In the genomic region with DNA sequence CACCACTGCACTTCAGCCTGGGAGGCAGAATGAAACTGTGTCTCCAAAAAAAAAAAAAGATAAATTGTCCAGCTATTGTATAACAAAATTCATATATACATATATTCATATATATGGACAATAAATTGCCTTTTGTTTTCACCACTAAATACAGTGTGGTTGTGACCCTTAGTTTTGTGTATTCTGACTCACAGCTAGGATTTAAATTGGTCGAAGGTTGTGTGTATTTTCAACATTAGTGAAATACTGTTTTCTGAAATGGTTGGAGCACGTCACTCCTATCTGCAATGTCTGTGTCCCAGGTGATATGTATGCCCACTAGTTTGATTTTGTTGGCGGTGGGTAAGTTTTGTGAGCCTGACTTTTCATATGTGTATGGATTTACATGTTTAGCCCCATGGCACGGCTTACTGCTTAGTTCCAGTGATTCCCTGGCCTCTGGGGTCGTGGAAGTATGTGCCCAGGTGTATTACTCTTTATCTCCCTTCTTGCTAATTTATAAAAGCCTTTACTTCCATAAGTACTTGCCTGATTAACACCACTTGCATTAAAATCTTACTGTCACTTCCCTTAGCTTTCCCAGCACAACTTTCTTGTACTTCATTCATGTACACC, we compare ENCODE assay signal across 1 cellular context.
TF ChIP-seq lines count a peak whose summit lies in the region.

No MANE protein-coding gene starts in this region.

TF ChIP-seq in HepG2, 621 proteins besides CTCF, POLR2A, EP300 and RAD21 (continued from another document and continues in another):
- no peak for TF ChIP-seq PRMT3 (CRISPR knock-in tag; IDR thresholded peaks at IDR 0.05; ENCODE audit: borderline replicate concordance, low read depth)
- no peak; the same call in 1 of the 2 replicates for TF ChIP-seq ARID2 (CRISPR knock-in tag; IDR thresholded peaks at IDR 0.05; ENCODE audit: borderline replicate concordance)
- peak; percentile 57; the same call in 1 of the 2 replicates for TF ChIP-seq HMG20A (CRISPR knock-in tag; IDR thresholded peaks at IDR 0.05; ENCODE audit: borderline replicate concordance)
- TF ChIP-seq ZBTB7B (CRISPR knock-in tag; IDR thresholded peaks at IDR 0.05) = no peak
- TF ChIP-seq GTF2F1 (IDR thresholded peaks at IDR 0.05; ENCODE audit: low read length) = no peak
- TF ChIP-seq GLI4 (CRISPR knock-in tag; IDR thresholded peaks at IDR 0.05; ENCODE audit: borderline replicate concordance) = no peak
- no peak for TF ChIP-seq PAF1 (CRISPR knock-in tag; IDR thresholded peaks at IDR 0.05)
- no peak for TF ChIP-seq HDAC2 (CRISPR knock-in tag; IDR thresholded peaks at IDR 0.05)
- TF ChIP-seq ZEB1 (IDR thresholded peaks at IDR 0.05; ENCODE audit: insufficient replicate concordance, low read depth) = no peak
- no peak for TF ChIP-seq ZNF687 (CRISPR knock-in tag; IDR thresholded peaks at IDR 0.05)
- TF ChIP-seq KAT2B (IDR thresholded peaks at IDR 0.05; ENCODE audit: borderline replicate concordance, low read depth, low read length) = no peak
- TF ChIP-seq, protein P1, sequence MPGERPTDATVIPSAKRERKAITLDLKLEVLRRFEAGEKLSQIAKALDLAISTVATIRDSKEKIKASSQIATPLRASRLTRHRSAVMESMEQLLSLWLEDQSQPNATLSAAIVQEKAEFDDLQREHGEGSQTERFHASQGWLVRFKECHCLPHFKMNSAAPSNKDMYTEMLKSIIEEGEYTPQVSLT (CRISPR knock-in tag; IDR thresholded peaks at IDR 0.05; ENCODE audit: borderline replicate concordance, low read depth) = no peak
- no peak for TF ChIP-seq CSRNP2 (CRISPR knock-in tag; conservative IDR thresholded peaks at IDR 0.05; ENCODE audit: low read depth)
- no peak for TF ChIP-seq NFE2L2 (IDR thresholded peaks at IDR 0.05; ENCODE audit: low read length)
- TF ChIP-seq ZNF605 (CRISPR knock-in tag; IDR thresholded peaks at IDR 0.05) = no peak
- no peak for TF ChIP-seq ZNF331 (CRISPR knock-in tag; IDR thresholded peaks at IDR 0.05)
- TF ChIP-seq ZNF543 (CRISPR knock-in tag; IDR thresholded peaks at IDR 0.05) = no peak
- TF ChIP-seq, protein P2, sequence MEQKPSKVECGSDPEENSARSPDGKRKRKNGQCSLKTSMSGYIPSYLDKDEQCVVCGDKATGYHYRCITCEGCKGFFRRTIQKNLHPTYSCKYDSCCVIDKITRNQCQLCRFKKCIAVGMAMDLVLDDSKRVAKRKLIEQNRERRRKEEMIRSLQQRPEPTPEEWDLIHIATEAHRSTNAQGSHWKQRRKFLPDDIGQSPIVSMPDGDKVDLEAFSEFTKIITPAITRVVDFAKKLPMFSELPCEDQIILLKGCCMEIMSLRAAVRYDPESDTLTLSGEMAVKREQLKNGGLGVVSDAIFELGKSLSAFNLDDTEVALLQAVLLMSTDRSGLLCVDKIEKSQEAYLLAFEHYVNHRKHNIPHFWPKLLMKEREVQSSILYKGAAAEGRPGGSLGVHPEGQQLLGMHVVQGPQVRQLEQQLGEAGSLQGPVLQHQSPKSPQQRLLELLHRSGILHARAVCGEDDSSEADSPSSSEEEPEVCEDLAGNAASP (CRISPR knock-in tag; IDR thresholded peaks at IDR 0.05; ENCODE audit: borderline replicate concordance) = peak; percentile 56; the same call in 1 of the 2 replicates
- no peak for TF ChIP-seq ZNF570 (CRISPR knock-in tag; IDR thresholded peaks at IDR 0.05; ENCODE audit: borderline replicate concordance)
- TF ChIP-seq SIN3A (IDR thresholded peaks at IDR 0.05; ENCODE audit: borderline replicate concordance, low read depth, low read length) = no peak
- no peak for TF ChIP-seq ISX (CRISPR knock-in tag; conservative IDR thresholded peaks at IDR 0.05)
- no peak for TF ChIP-seq KDM5B (CRISPR knock-in tag; IDR thresholded peaks at IDR 0.05; ENCODE audit: borderline replicate concordance)
- no peak for TF ChIP-seq SKIL (CRISPR knock-in tag; IDR thresholded peaks at IDR 0.05; ENCODE audit: borderline replicate concordance)
- TF ChIP-seq CENPX (CRISPR knock-in tag; IDR thresholded peaks at IDR 0.05) = no peak
- no peak for TF ChIP-seq SUZ12 (IDR thresholded peaks at IDR 0.05; ENCODE audit: low read depth, low read length)
- no peak for TF ChIP-seq ZNF639 (CRISPR knock-in tag; conservative IDR thresholded peaks at IDR 0.05)
- TF ChIP-seq ZNF253 (CRISPR knock-in tag; IDR thresholded peaks at IDR 0.05; ENCODE audit: borderline replicate concordance) = no peak
- TF ChIP-seq, protein P3, sequence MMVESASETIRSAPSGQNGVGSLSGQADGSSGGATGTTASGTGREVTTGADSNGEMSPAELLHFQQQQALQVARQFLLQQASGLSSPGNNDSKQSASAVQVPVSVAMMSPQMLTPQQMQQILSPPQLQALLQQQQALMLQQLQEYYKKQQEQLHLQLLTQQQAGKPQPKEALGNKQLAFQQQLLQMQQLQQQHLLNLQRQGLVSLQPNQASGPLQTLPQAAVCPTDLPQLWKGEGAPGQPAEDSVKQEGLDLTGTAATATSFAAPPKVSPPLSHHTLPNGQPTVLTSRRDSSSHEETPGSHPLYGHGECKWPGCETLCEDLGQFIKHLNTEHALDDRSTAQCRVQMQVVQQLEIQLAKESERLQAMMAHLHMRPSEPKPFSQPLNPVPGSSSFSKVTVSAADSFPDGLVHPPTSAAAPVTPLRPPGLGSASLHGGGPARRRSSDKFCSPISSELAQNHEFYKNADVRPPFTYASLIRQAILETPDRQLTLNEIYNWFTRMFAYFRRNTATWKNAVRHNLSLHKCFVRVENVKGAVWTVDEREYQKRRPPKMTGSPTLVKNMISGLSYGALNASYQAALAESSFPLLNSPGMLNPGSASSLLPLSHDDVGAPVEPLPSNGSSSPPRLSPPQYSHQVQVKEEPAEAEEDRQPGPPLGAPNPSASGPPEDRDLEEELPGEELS (CRISPR knock-in tag; IDR thresholded peaks at IDR 0.05) = peak; percentile 37; the same call in 1 of the 2 replicates
- TF ChIP-seq ZNF770 (CRISPR knock-in tag; IDR thresholded peaks at IDR 0.05) = no peak
- no peak for TF ChIP-seq PHF5A (CRISPR knock-in tag; IDR thresholded peaks at IDR 0.05; ENCODE audit: low read depth, unreplicated experiment)
- no peak for TF ChIP-seq FIP1L1 (IDR thresholded peaks at IDR 0.05; ENCODE audit: borderline replicate concordance, insufficient read depth, low read depth, low read length)
- TF ChIP-seq PHB2 (IDR thresholded peaks at IDR 0.05; ENCODE audit: partially characterized antibody) = no peak
- TF ChIP-seq SAFB2 (CRISPR knock-in tag; IDR thresholded peaks at IDR 0.05; ENCODE audit: borderline replicate concordance, low read depth) = no peak
- TF ChIP-seq SSRP1 (CRISPR knock-in tag; IDR thresholded peaks at IDR 0.05) = no peak
- TF ChIP-seq NR2F2 (IDR thresholded peaks at IDR 0.05; ENCODE audit: borderline replicate concordance, low read depth) = 0 out of 2 replicates have a peak, but pooled peaks have one; percentile 27
- TF ChIP-seq ARID3A (IDR thresholded peaks at IDR 0.05; ENCODE audit: low read depth, low read length) = peak; percentile 70; the same call in 1 of the 2 replicates
- no peak for TF ChIP-seq SNRNP70 (IDR thresholded peaks at IDR 0.05; ENCODE audit: low read depth, low read length)
- TF ChIP-seq SMYD3 (CRISPR knock-in tag; IDR thresholded peaks at IDR 0.05) = no peak
- TF ChIP-seq ZBTB46 (CRISPR knock-in tag; IDR thresholded peaks at IDR 0.05; ENCODE audit: borderline replicate concordance) = no peak
